In the genomic region with DNA sequence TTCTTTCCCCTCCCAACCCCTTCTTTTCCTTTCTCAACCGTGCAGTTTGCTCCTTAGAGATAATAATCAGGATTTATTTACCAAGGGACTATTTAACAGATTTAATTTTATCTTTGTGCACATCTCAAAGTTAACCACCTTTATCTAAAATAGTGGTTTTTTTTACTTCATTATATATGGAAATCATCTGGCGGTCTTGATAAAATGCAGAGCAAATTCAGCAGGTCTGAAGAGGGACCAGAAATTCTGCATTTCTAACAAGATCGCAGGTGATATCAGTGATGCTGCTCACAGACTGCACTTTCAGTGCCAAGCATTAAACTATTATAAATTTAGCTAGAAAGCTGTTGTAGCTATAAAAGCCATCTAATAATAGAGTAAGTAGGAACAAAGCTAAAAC, we compare ENCODE assay signal across 24 cellular contexts.
"Had no signal": no experiment of that assay in that cellular context is flagged by ENCODE, and none has a peak within 500 bp of the region (broad histone marks: within the 10 kb centered on the region; RNA-seq: fewer than 3 reads in every experiment).

No MANE protein-coding gene starts in this region.

- H3K27ac ChIP-seq: colonic mucosa, coronary artery, dorsolateral prefrontal cortex, esophagus muscularis mucosa, esophagus squamous epithelium, foreskin keratinocyte, gastrocnemius medialis, gastroesophageal sphincter, heart left ventricle, heart right ventricle, hepatocyte had no signal

- H3K4me3 ChIP-seq: colonic mucosa, coronary artery, dorsolateral prefrontal cortex, esophagus muscularis mucosa, esophagus squamous epithelium, gastrocnemius medialis, gastroesophageal sphincter, heart left ventricle, heart right ventricle, hepatocyte had no signal

- H3K36me3 ChIP-seq: colonic mucosa, esophagus muscularis mucosa, esophagus squamous epithelium, gastrocnemius medialis, gastroesophageal sphincter, heart left ventricle, heart right ventricle had no signal

- ATAC-seq: gastroesophageal sphincter, heart left ventricle, heart right ventricle had no signal

- H3K79me2 ChIP-seq: hepatocyte had no signal

- H3K4me2 ChIP-seq: hepatocyte had no signal

- DNase-seq: colonic mucosa; cortex of kidney; dorsolateral prefrontal cortex; effector CD4-positive, alpha-beta T cell; effector CD8-positive, alpha-beta T cell; effector memory CD4-positive, alpha-beta T cell; effector memory CD8-positive, alpha-beta T cell; endodermal cell; erythroblast; esophagus squamous epithelium; foreskin melanocyte; glutamatergic neuron; head of caudate nucleus; heart left ventricle; heart right ventricle; hippocampal formation had no signal

- H3K9me3 ChIP-seq: colonic mucosa, esophagus muscularis mucosa, esophagus squamous epithelium, gastrocnemius medialis, gastroesophageal sphincter, heart left ventricle, heart right ventricle had no signal

- FAIRE-seq: endometrium, frontal cortex had no signal

- H2AFZ ChIP-seq: hepatocyte had no signal

- H3K4me1 ChIP-seq: colonic mucosa, esophagus muscularis mucosa, esophagus squamous epithelium, gastrocnemius medialis, gastroesophageal sphincter, heart left ventricle had no signal

- H3K27me3 ChIP-seq: colonic mucosa, dorsolateral prefrontal cortex, esophagus muscularis mucosa, esophagus squamous epithelium, foreskin keratinocyte, gastrocnemius medialis, gastroesophageal sphincter, heart left ventricle, heart right ventricle, hepatocyte had no signal
